Comparison of ENCODE assay signal across 8 cellular contexts in genomic region chr4:140253556-140254027, GRCh38.
DNase-seq lines count a peak whose midpoint lies in the region; ATAC-seq and TF ChIP-seq lines count a peak whose summit lies in the region.

No MANE protein-coding gene starts in this region.

- peak overlapping the region; percentile 83 for H2AFZ ChIP-seq in neural cell (ENCODE audit: low read depth, low read length)

- WGBS in HUES64: 50% methylated on average over 8 of the region's 8 CpGs

- H3K79me2 ChIP-seq in neural cell (replicated peaks; ENCODE audit: insufficient read depth, low read length): no peaks in the 10 kb centered on the region

- TF ChIP-seq RAD21 in neural cell (conservative IDR thresholded peaks at IDR 0.05): no peak

- H3K4me1 ChIP-seq in A673 (ENCODE audit: insufficient read depth, low read length, poor library complexity, severe bottlenecking): peaks cover 13% of the 10 kb centered on the region
- H3K4me1 ChIP-seq in HUES64 (ENCODE audit: insufficient read depth, low read length): peaks cover 42% of the 10 kb centered on the region
- H3K4me1 ChIP-seq in Peyer's patch: peaks cover 0 to 14% (median 0%) of the 10 kb centered on the region in 4 donors

- H3K9me3 ChIP-seq in A673 (ENCODE audit: low read depth, low read length, poor library complexity, severe bottlenecking) (no peaks in the 10 kb centered on the region), HUES64 (ENCODE audit: insufficient read depth, low read depth, low read length) (no peaks in the 10 kb centered on the region), neural cell (ENCODE audit: low read length) (no peaks in the 10 kb centered on the region), Peyer's patch (no peaks in the 10 kb centered on the region)

- CTCF ChIA-PET in A673 (lab: Charles Lee): interaction anchor here (1.0 to 1.9 kb wide), 7 partner anchors 16 to 597 kb away, joined by 3 to 15 read pairs (median 4); no protein-coding TSS in a partner anchor

- intact Hi-C loops in A673 (cut with micrococcal nuclease; ENCODE audit: unreplicated experiment): loop anchor here (1.0 to 5.0 kb wide), 4 partner anchors 201 to 596 kb away; no protein-coding TSS in a partner anchor

- H3K9me2 ChIP-seq in neural cell (ENCODE audit: insufficient read depth, low read length): no peaks in the 10 kb centered on the region

- DNase-seq in A673 (ENCODE audit: low spot score) (no peak), choroid plexus epithelial cell (ENCODE audit: low read depth) (no peak), NCI-H510A treated with DMSO at 0.1 percent for 48 hours (lab: John Stamatoyannopoulos, UW) (no peak), Peyer's patch (no peak), RKO (ENCODE audit: low spot score) (no peak)

- no peak overlapping the region for H3K4me2 ChIP-seq in neural cell (ENCODE audit: low read length)

- no peaks in the 10 kb centered on the region for H3F3A ChIP-seq in neural cell (ENCODE audit: insufficient read depth, low read length, poor library complexity, severe bottlenecking)

- TF ChIP-seq CTCF in A673 (conservative IDR thresholded peaks at IDR 0.05; ENCODE audit: low read depth, low read length): no peak
- no peak for TF ChIP-seq CTCF in choroid plexus epithelial cell (conservative IDR thresholded peaks at IDR 0.05; ENCODE audit: low read depth, low read length)
- TF ChIP-seq CTCF in neural cell (IDR thresholded peaks at IDR 0.05; ENCODE audit: poor library complexity, severe bottlenecking): no peak
- no peak for TF ChIP-seq CTCF in Peyer's patch (IDR thresholded peaks at IDR 0.05)

- ATAC-seq in HG03520 (IDR thresholded peaks at IDR 0.05; ENCODE audit: unreplicated experiment): no peak

- H3K36me3 ChIP-seq in A673 (ENCODE audit: insufficient read depth, low read length, poor library complexity, severe bottlenecking) (no peaks in the 10 kb centered on the region), HUES64 (ENCODE audit: insufficient read depth, low read length) (no peaks in the 10 kb centered on the region), neural cell (ENCODE audit: insufficient read depth, low read length) (no peaks in the 10 kb centered on the region), Peyer's patch (no peaks in the 10 kb centered on the region)

- TF ChIP-seq EP300 in neural cell (conservative IDR thresholded peaks at IDR 0.05; ENCODE audit: poor library complexity, severe bottlenecking): peak; percentile 3

- H3K9ac ChIP-seq in HUES64 (ENCODE audit: low read depth, low read length) (no peak overlapping the region), neural cell (ENCODE audit: low read length) (peak overlapping the region; percentile 74)

- no peak overlapping the region for H3K27ac ChIP-seq in A673 (ENCODE audit: low read depth, low read length, poor library complexity, severe bottlenecking)
- no peak overlapping the region for H3K27ac ChIP-seq in HUES64 (ENCODE audit: low read depth, low read length)
- peak overlapping the region; percentile 87 for H3K27ac ChIP-seq in neural cell (ENCODE audit: low read length)
- H3K27ac ChIP-seq in Peyer's patch: peak overlapping the region in 1 of 4 donors; percentile 86

- TF ChIP-seq POLR2A in Peyer's patch (IDR thresholded peaks at IDR 0.05): no peak

- H3K4me3 ChIP-seq in A673 (ENCODE audit: low read depth, low read length, poor library complexity, severe bottlenecking) (peak overlapping the region; percentile 60), HUES64 (ENCODE audit: low read length) (peak overlapping the region; percentile 19; the same call in 1 of the 2 replicates), choroid plexus epithelial cell (ENCODE audit: low read depth, low read length) (peak overlapping the region; percentile 68), neural cell (ENCODE audit: low read length) (peak overlapping the region; percentile 64), Peyer's patch (peak overlapping the region in 1 of 4 donors; percentile 77)

- no peaks in the 10 kb centered on the region for H3K27me3 ChIP-seq in A673 (replicated peaks; ENCODE audit: insufficient read depth, low read depth, low read length, poor library complexity)
- peaks cover 30% of the 10 kb centered on the region for H3K27me3 ChIP-seq in HUES64 (ENCODE audit: insufficient read depth, low read length)
- no peaks in the 10 kb centered on the region for H3K27me3 ChIP-seq in neural cell (ENCODE audit: insufficient read depth, low read depth, low read length)
- no peaks in the 10 kb centered on the region for H3K27me3 ChIP-seq in Peyer's patch

- H4K20me1 ChIP-seq in neural cell (ENCODE audit: insufficient read depth): no peaks in the 10 kb centered on the region

- POLR2A ChIA-PET in A673 (lab: Charles Lee; ENCODE audit: low non-redundant PET): interaction anchor here (0.5 kb wide), 1 partner anchor 22 kb away, joined by 9 read pairs; no protein-coding TSS in a partner anchor

- BruUV-seq in A673 (replicated peaks; lab: Mats Ljungman, UMichigan): no TSS peak

TF ChIP-seq in neural cell, 6 proteins besides CTCF, POLR2A, EP300 and RAD21:
- peak; percentile 97 for TF ChIP-seq REST (IDR thresholded peaks at IDR 0.05; ENCODE audit: borderline replicate concordance)
- no peak for TF ChIP-seq SMC3 (conservative IDR thresholded peaks at IDR 0.05; ENCODE audit: poor library complexity)
- no peak for TF ChIP-seq MXI1 (conservative IDR thresholded peaks at IDR 0.05; ENCODE audit: poor library complexity, severe bottlenecking)
